Comparison of ENCODE assay signal across 27 cellular contexts in genomic region chr4:173159791-173160190, GRCh38.
"Had no signal": no experiment of that assay in that cellular context is flagged by ENCODE, and none has a peak within 500 bp of the region (broad histone marks: within the 10 kb centered on the region; RNA-seq: fewer than 3 reads in every experiment).

No MANE protein-coding gene starts in this region.

- H3K9ac ChIP-seq: SK-N-SH had no signal

- H3K4me3 ChIP-seq: breast epithelium, coronary artery had no signal

- ATAC-seq: activated T-cell treated with anti-CD3 and anti-CD28 coated beads, Interleukin-2, amount 50 U/mL, for 72 hours; Right ventricle myocardium inferior had no signal

- H3K36me3 Mint-ChIP-seq: activated naive CD8-positive, alpha-beta T cell treated with anti-CD3 and anti-CD28 coated beads for 36 hours had no signal

- H3K27ac Mint-ChIP-seq: activated B cell treated with CpG ODN at 0.5 μM for 24 hours; activated CD4-positive, alpha-beta memory T cell treated with anti-CD3 and anti-CD28 coated beads, Interleukin-2, amount 10 ng/mL, durations not matched to agents 7 days and 5 days; activated CD4-positive, alpha-beta T cell treated with anti-CD3 and anti-CD28 coated beads, Interleukin-2, amount 10 ng/mL, durations not matched to agents 7 days and 5 days; activated naive CD4-positive, alpha-beta T cell treated with anti-CD3 and anti-CD28 coated beads, Interleukin-2, amount 10 ng/mL, durations not matched to agents 7 days and 5 days; activated naive CD8-positive, alpha-beta T cell treated with anti-CD3 and anti-CD28 coated beads for 36 hours; activated T-cell treated with anti-CD3 and anti-CD28 coated beads, Interleukin-2, amount 50 U/mL, for 72 hours; activated T-helper 2 cell treated with anti-CD3 and anti-CD28 coated beads, Interferon-gamma antibody, Interleukin-2, Interleukin-4, amounts not matched to agents 10 μg/mL and 5 μg/mL and 100 μg/mL, durations not matched to agents 14 hours and 24 hours and 36 hours had no signal

- H3K9me3 Mint-ChIP-seq: activated B cell treated with CpG ODN at 0.5 μM for 24 hours; activated CD4-positive, alpha-beta memory T cell treated with anti-CD3 and anti-CD28 coated beads, Interleukin-2, amount 10 ng/mL, durations not matched to agents 7 days and 5 days; activated CD4-positive, alpha-beta T cell treated with anti-CD3 and anti-CD28 coated beads, Interleukin-2, amount 10 ng/mL, durations not matched to agents 7 days and 5 days; activated naive CD4-positive, alpha-beta T cell treated with anti-CD3 and anti-CD28 coated beads, Interleukin-2, amount 10 ng/mL, durations not matched to agents 7 days and 5 days; activated naive CD8-positive, alpha-beta T cell treated with anti-CD3 and anti-CD28 coated beads for 36 hours; activated T-cell treated with anti-CD3 and anti-CD28 coated beads, Interleukin-2, amount 50 U/mL, for 72 hours; activated T-helper 2 cell treated with anti-CD3 and anti-CD28 coated beads, Interferon-gamma antibody, Interleukin-2, Interleukin-4, amounts not matched to agents 10 μg/mL and 5 μg/mL and 100 μg/mL, durations not matched to agents 14 hours and 24 hours and 36 hours had no signal

- H3K36me3 ChIP-seq: breast epithelium had no signal

- H3K4me1 ChIP-seq: breast epithelium had no signal

- H3K9me3 ChIP-seq: breast epithelium, SK-N-SH had no signal

- H3K27me3 ChIP-seq: breast epithelium had no signal

- H3K4me1 Mint-ChIP-seq: activated B cell treated with CpG ODN at 0.5 μM for 24 hours; activated CD4-positive, alpha-beta memory T cell treated with anti-CD3 and anti-CD28 coated beads, Interleukin-2, amount 10 ng/mL, durations not matched to agents 7 days and 5 days; activated naive CD4-positive, alpha-beta T cell treated with anti-CD3 and anti-CD28 coated beads, Interleukin-2, amount 10 ng/mL, durations not matched to agents 7 days and 5 days; activated naive CD8-positive, alpha-beta T cell treated with anti-CD3 and anti-CD28 coated beads for 36 hours had no signal

- H3K27ac ChIP-seq: breast epithelium, coronary artery had no signal

- DNase-seq: activated B cell treated with CpG ODN at 0.5 μM for 24 hours; activated CD4-positive, alpha-beta memory T cell treated with anti-CD3 and anti-CD28 coated beads, Interleukin-2, amount 10 ng/mL, durations not matched to agents 7 days and 5 days; activated CD4-positive, alpha-beta T cell treated with anti-CD3 and anti-CD28 coated beads for 1 hour; activated CD4-positive, alpha-beta T cell treated with anti-CD3 and anti-CD28 coated beads, Interleukin-2, amount 10 ng/mL, durations not matched to agents 7 days and 5 days; activated CD8-positive, alpha-beta memory T cell treated with anti-CD3 and anti-CD28 coated beads, Interleukin-2, amount 50 U/mL, for 4 hours; activated gamma-delta T cell treated with Interleukin-2 at 50 U/mL for 16 hours; activated naive CD4-positive, alpha-beta T cell treated with anti-CD3 and anti-CD28 coated beads, Interleukin-2, amount 10 ng/mL, durations not matched to agents 7 days and 5 days; activated naive CD8-positive, alpha-beta T cell treated with anti-CD3 and anti-CD28 coated beads for 36 hours; activated T-cell treated with anti-CD3 and anti-CD28 coated beads, Interleukin-2, amount 50 U/mL, for 72 hours; anterior cingulate cortex; caudate nucleus; Kasumi-1; NCI-H1048; NCI-H146; NCI-H187 treated with DMSO at 0.1 percent for 48 hours; NCI-H2081 treated with DMSO at 0.1 percent for 48 hours; NCI-H2171; NCI-H2227 treated with DMSO at 0.1 percent for 48 hours; NCI-H510A; NCI-H526 treated with DMSO at 0.1 percent for 48 hours; NCI-H82; RPMI8226; SK-N-SH had no signal

- H3K4me3 Mint-ChIP-seq: activated B cell treated with CpG ODN at 0.5 μM for 24 hours; activated CD4-positive, alpha-beta memory T cell treated with anti-CD3 and anti-CD28 coated beads, Interleukin-2, amount 10 ng/mL, durations not matched to agents 7 days and 5 days; activated CD4-positive, alpha-beta T cell treated with anti-CD3 and anti-CD28 coated beads, Interleukin-2, amount 10 ng/mL, durations not matched to agents 7 days and 5 days; activated naive CD4-positive, alpha-beta T cell treated with anti-CD3 and anti-CD28 coated beads, Interleukin-2, amount 10 ng/mL, durations not matched to agents 7 days and 5 days; activated naive CD8-positive, alpha-beta T cell treated with anti-CD3 and anti-CD28 coated beads for 36 hours; activated T-cell treated with anti-CD3 and anti-CD28 coated beads, Interleukin-2, amount 50 U/mL, for 72 hours had no signal

- H3K27me3 Mint-ChIP-seq: activated B cell treated with CpG ODN at 0.5 μM for 24 hours; activated CD4-positive, alpha-beta memory T cell treated with anti-CD3 and anti-CD28 coated beads, Interleukin-2, amount 10 ng/mL, durations not matched to agents 7 days and 5 days; activated CD4-positive, alpha-beta T cell treated with anti-CD3 and anti-CD28 coated beads, Interleukin-2, amount 10 ng/mL, durations not matched to agents 7 days and 5 days; activated naive CD4-positive, alpha-beta T cell treated with anti-CD3 and anti-CD28 coated beads, Interleukin-2, amount 10 ng/mL, durations not matched to agents 7 days and 5 days; activated naive CD8-positive, alpha-beta T cell treated with anti-CD3 and anti-CD28 coated beads for 36 hours had no signal

- H3K4me2 ChIP-seq: SK-N-SH had no signal
